ENCODE assay signal across 11 cellular contexts in genomic region chr6:163529605-163530004, GRCh38.
DNase-seq lines count a peak whose midpoint lies in the region; ATAC-seq and TF ChIP-seq lines count a peak whose summit lies in the region.
"Had no signal": no experiment of that assay in that cellular context is flagged by ENCODE, and none has a peak within 500 bp of the region (broad histone marks: within the 10 kb centered on the region; RNA-seq: fewer than 3 reads in every experiment).

No MANE protein-coding gene starts in this region.

- no peak for TF ChIP-seq CTCF in HFF-Myc (IDR thresholded peaks at IDR 0.05; ENCODE audit: low read depth, low read length, missing control alignments)
- no peak for TF ChIP-seq CTCF in astrocyte of the cerebellum (IDR thresholded peaks at IDR 0.05; ENCODE audit: low read depth, low read length, missing control alignments)
- no peak for TF ChIP-seq CTCF in heart left ventricle (IDR thresholded peaks at IDR 0.05)
- no peak for TF ChIP-seq CTCF in colonic mucosa (IDR thresholded peaks at IDR 0.05)

- H3K9me3 ChIP-seq in heart left ventricle (no peaks in the 10 kb centered on the region), skeletal muscle tissue (ENCODE audit: control insufficient read depth in 3 of 3, low read length in 3 of 3) (no peaks in the 10 kb centered on the region), colonic mucosa (no peaks in the 10 kb centered on the region)

- H3K27ac Mint-ChIP-seq in effector memory CD8-positive, alpha-beta T cell, result no peak overlapping the region
- H3K27ac Mint-ChIP-seq: activated naive CD8-positive, alpha-beta T cell had no signal

- 17 to 28% (median 24%) methylated on average over 3 of the region's 3 CpGs for WGBS in heart left ventricle, 4 donors

- no peak for TF ChIP-seq POLR2A in heart left ventricle (IDR thresholded peaks at IDR 0.05)

- H3K4me1 Mint-ChIP-seq in effector memory CD8-positive, alpha-beta T cell (ENCODE audit: low read depth in 2 of 2), result peaks cover 13 to 33% of the 10 kb centered on the region in 2 donors

- H3K4me3 ChIP-seq in HFF-Myc (replicated peaks; ENCODE audit: low read depth, low read length), result no peak overlapping the region
- H3K4me3 ChIP-seq in astrocyte of the cerebellum (ENCODE audit: low read depth, low read length), result no peak overlapping the region
- no peak overlapping the region for H3K4me3 ChIP-seq in heart left ventricle
- H3K4me3 ChIP-seq in skeletal muscle tissue (ENCODE audit: low read length in 3 of 3), result peak overlapping the region in 1 of 3 donors; percentile 14
- H3K4me3 ChIP-seq in colonic mucosa, result no peak overlapping the region
- H3K4me3 ChIP-seq: SK-N-MC had no signal

- ATAC-seq in heart left ventricle, result peak in 3 of 4 donors; percentile 23 to 55 (median 49)
- no peak for ATAC-seq in effector memory CD8-positive, alpha-beta T cell (replicated peaks)

- H3K4me3 Mint-ChIP-seq in effector memory CD8-positive, alpha-beta T cell, result no peak overlapping the region
- H3K4me3 Mint-ChIP-seq: activated naive CD8-positive, alpha-beta T cell had no signal

- DNase-seq in HFF-Myc (ENCODE audit: extremely low read depth, low read depth) (peak; percentile 86), astrocyte of the cerebellum (ENCODE audit: low read depth) (peak; percentile 70), heart left ventricle (no peak), colonic mucosa (no peak), SHP77 (lab: John Stamatoyannopoulos, UW) (no peak)
- no peak for DNase-seq in activated CD4-positive, alpha-beta T cell treated with anti-CD3 and anti-CD28 coated beads for 1 hour
- DNase-seq in effector memory CD8-positive, alpha-beta T cell, result no peak
- DNase-seq: activated CD4-positive, alpha-beta T cell treated with anti-CD3 and anti-CD28 coated beads, Interleukin-2, amount 50 U/mL, for 48 hours had no signal

- H3K36me3 Mint-ChIP-seq in effector memory CD8-positive, alpha-beta T cell (ENCODE audit: insufficient read depth), result no peaks in the 10 kb centered on the region

- in situ Hi-C loops in astrocyte of the cerebellum (cut with HindIII; ENCODE audit: low sequenced_read_pairs), result no loop called here

- peak overlapping the region in 2 of 12 donors; percentile 3 to 29 for H3K27ac ChIP-seq in heart left ventricle
- peak overlapping the region; percentile 10 for H3K27ac ChIP-seq in skeletal muscle tissue (ENCODE audit: low read depth, low read length)
- no peak overlapping the region for H3K27ac ChIP-seq in colonic mucosa
- H3K27ac ChIP-seq: SK-N-MC had no signal

- H3K4me1 ChIP-seq in heart left ventricle (peaks cover 23 to 100% (median 89%) of the 10 kb centered on the region in 12 donors), skeletal muscle tissue (ENCODE audit: control insufficient read depth in 3 of 3, insufficient read depth in 3 of 3, low read length in 3 of 3) (peaks cover 47 to 70% (median 67%) of the 10 kb centered on the region in 3 donors), colonic mucosa (peaks cover 4% of the 10 kb centered on the region)

- H3K9me3 Mint-ChIP-seq in effector memory CD8-positive, alpha-beta T cell, result no peaks in the 10 kb centered on the region

- intact Hi-C loops in heart left ventricle (cut with DNase I), result no loop called here
- intact Hi-C loops in colonic mucosa (cut with DNase I), result no loop called here

- H3K27me3 ChIP-seq in heart left ventricle (no peaks in the 10 kb centered on the region), skeletal muscle tissue (ENCODE audit: control insufficient read depth in 3 of 3, insufficient read depth in 3 of 3, low read length in 3 of 3) (no peaks in the 10 kb centered on the region), colonic mucosa (no peaks in the 10 kb centered on the region)

- peak overlapping the region in 1 of 3 donors; percentile 45 for H3K9ac ChIP-seq in skeletal muscle tissue (ENCODE audit: low read depth in 1 of 3, low read length in 3 of 3)
- H3K9ac ChIP-seq in colonic mucosa (ENCODE audit: low read depth in 2 of 2, low read length in 2 of 2), result no peak overlapping the region

- no peaks in the 10 kb centered on the region for H3K27me3 Mint-ChIP-seq in effector memory CD8-positive, alpha-beta T cell
- H3K27me3 Mint-ChIP-seq: activated naive CD8-positive, alpha-beta T cell had no signal

- peaks cover 0 to 4% (median 0%) of the 10 kb centered on the region in 9 donors for H3K36me3 ChIP-seq in heart left ventricle
- H3K36me3 ChIP-seq in skeletal muscle tissue (ENCODE audit: control insufficient read depth in 3 of 3, insufficient read depth in 3 of 3, low read length in 3 of 3), result no peaks in the 10 kb centered on the region
- no peaks in the 10 kb centered on the region for H3K36me3 ChIP-seq in colonic mucosa

Comparison
In these comparisons a context has a peak if more than half of its experiments do, and no peak if none do; other contexts are left out.
1. DNase-seq: peak in HFF-Myc (single experiment) and astrocyte of the cerebellum (single experiment); none in heart left ventricle (0 of 5), colonic mucosa (single experiment), SHP77 (0 of 2), activated CD4-positive, alpha-beta T cell treated with anti-CD3 and anti-CD28 coated beads for 1 hour (single experiment) and effector memory CD8-positive, alpha-beta T cell (0 of 3).